23 cellular contexts compared by ENCODE assay signal in the genomic region with DNA sequence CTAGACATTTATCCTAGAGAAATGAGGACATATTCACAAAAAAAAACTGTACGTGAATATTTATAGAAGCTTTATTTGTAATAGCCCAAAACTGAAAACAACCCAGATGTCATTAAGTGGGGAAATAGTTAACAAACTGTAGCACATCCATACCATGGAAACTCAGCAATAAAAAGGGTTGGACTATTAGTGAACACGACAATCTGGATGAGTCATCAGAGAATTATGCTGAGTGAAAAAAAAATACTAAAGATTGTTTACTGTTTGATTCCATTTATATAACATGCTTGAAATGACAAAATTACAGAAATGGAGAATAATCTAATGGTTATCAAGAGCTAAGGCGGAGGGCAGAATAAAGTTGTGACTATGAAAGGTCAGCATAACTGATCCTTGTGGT. TPM values are rescaled to one million over a fixed set of nuclear protein-coding genes. Genes with fewer than 3 reads are reported as not detected.
A peak's percentile ranks its signal among the peaks of the same experiment; 100 is the strongest.
DNase-seq lines count a peak whose midpoint lies in the region; ATAC-seq and TF ChIP-seq lines count a peak whose summit lies in the region.
"Had no signal": no experiment of that assay in that cellular context is flagged by ENCODE, and none has a peak within 500 bp of the region (broad histone marks: within the 10 kb centered on the region; RNA-seq: fewer than 3 reads in every experiment).

No MANE protein-coding gene starts in this region.

- H3K36me3 Mint-ChIP-seq in activated CD8-positive, alpha-beta T cell treated with anti-CD3 and anti-CD28 coated beads, Interleukin-2, amount 10 ng/mL, durations not matched to agents 7 days and 5 days (ENCODE audit: low read depth) = no peaks in the 10 kb centered on the region
- H3K36me3 Mint-ChIP-seq: activated naive CD4-positive, alpha-beta T cell treated with anti-CD3 and anti-CD28 coated beads, Interleukin-2, amount 10 ng/mL, durations not matched to agents 7 days and 5 days; WTC11 had no signal

- H3K27me3 Mint-ChIP-seq in activated CD8-positive, alpha-beta T cell treated with anti-CD3 and anti-CD28 coated beads, Interleukin-2, amount 10 ng/mL, durations not matched to agents 7 days and 5 days (ENCODE audit: low read depth) = peaks cover 6% of the 10 kb centered on the region
- H3K27me3 Mint-ChIP-seq: activated naive CD4-positive, alpha-beta T cell treated with anti-CD3 and anti-CD28 coated beads, Interleukin-2, amount 10 ng/mL, durations not matched to agents 7 days and 5 days had no signal

- no peak overlapping the region for H3K4me2 ChIP-seq in HCT116 (ENCODE audit: low read length)

- H3K4me3 ChIP-seq in HCT116 (replicated peaks in 1 of 2; ENCODE audit: low read depth in 1 of 2, low read length in 2 of 2) (no peak overlapping the region), SJSA1 (no peak overlapping the region), fibroblast of mammary gland (ENCODE audit: control insufficient read depth, low read depth, low read length) (no peak overlapping the region)
- H3K4me3 ChIP-seq: psoas muscle, spleen had no signal

- H3K27ac Mint-ChIP-seq in activated CD8-positive, alpha-beta T cell treated with anti-CD3 and anti-CD28 coated beads, Interleukin-2, amount 10 ng/mL, durations not matched to agents 7 days and 5 days = no peak overlapping the region
- H3K27ac Mint-ChIP-seq: activated naive CD4-positive, alpha-beta T cell treated with anti-CD3 and anti-CD28 coated beads, Interleukin-2, amount 10 ng/mL, durations not matched to agents 7 days and 5 days; endodermal cell; T-helper 2 cell treated with Interferon-gamma antibody and Interleukin-4, amounts not matched to agents 5 μg/mL and 100 μg/mL, for 36 hours; WTC11 had no signal

- no peaks in the 10 kb centered on the region for H3K27me3 ChIP-seq in HCT116 (ENCODE audit: insufficient read depth, low read length)
- no peaks in the 10 kb centered on the region for H3K27me3 ChIP-seq in SJSA1 (replicated peaks)
- H3K27me3 ChIP-seq: spleen had no signal

- TF ChIP-seq RAD21 in HCT116 (IDR thresholded peaks at IDR 0.05; ENCODE audit: low read depth) = no peak

- TF ChIP-seq CTCF in HCT116 (IDR thresholded peaks at IDR 0.05 in 2 of 3, conservative IDR thresholded peaks at IDR 0.05 in 1 of 3; ENCODE audit: borderline replicate concordance in 1 of 3, insufficient read depth in 1 of 3, low read depth in 2 of 3, low read length in 2 of 3) = no peak
- no peak for TF ChIP-seq CTCF in fibroblast of mammary gland (conservative IDR thresholded peaks at IDR 0.05; ENCODE audit: control insufficient read depth, insufficient read depth, low read depth, low read length)

- CTCF ChIA-PET in HCT116 (lab: Charles Lee) = no interaction called here
- CTCF ChIA-PET in activated CD8-positive, alpha-beta T cell treated with anti-CD3 and anti-CD28 coated beads, Interleukin-2, amount 10 ng/mL, durations not matched to agents 7 days and 5 days (lab: Charles Lee) = interaction anchor here (0.6 kb wide), 1 partner anchor 246 kb away, joined by 4 read pairs; no protein-coding TSS in a partner anchor

- no peak for ATAC-seq in HCT116
- ATAC-seq in activated CD8-positive, alpha-beta T cell treated with anti-CD3 and anti-CD28 coated beads, Interleukin-2, amount 10 ng/mL, durations not matched to agents 7 days and 5 days = no peak
- ATAC-seq: left colon, psoas muscle, WTC11 had no signal

- no TSS peak for BruUV-seq in HCT116 (replicated peaks; lab: Mats Ljungman, UMichigan)

- no peaks in the 10 kb centered on the region for H4K20me1 ChIP-seq in HCT116 (ENCODE audit: insufficient read depth)

- no peak overlapping the region for H3K4me3 Mint-ChIP-seq in activated CD8-positive, alpha-beta T cell treated with anti-CD3 and anti-CD28 coated beads, Interleukin-2, amount 10 ng/mL, durations not matched to agents 7 days and 5 days
- H3K4me3 Mint-ChIP-seq: activated naive CD4-positive, alpha-beta T cell treated with anti-CD3 and anti-CD28 coated beads, Interleukin-2, amount 10 ng/mL, durations not matched to agents 7 days and 5 days; endodermal cell; T-helper 2 cell treated with Interferon-gamma antibody and Interleukin-4, amounts not matched to agents 5 μg/mL and 100 μg/mL, for 36 hours; WTC11 had no signal

- TF ChIP-seq POLR2A in HCT116 (IDR thresholded peaks at IDR 0.05; ENCODE audit: borderline replicate concordance, extremely low read depth, insufficient read depth, insufficient read length) = no peak

- H3K27ac ChIP-seq in HCT116 (ENCODE audit: low read depth, low read length) = no peak overlapping the region
- H3K27ac ChIP-seq in SJSA1 = peak overlapping the region; percentile 19; the same call in 1 of the 2 replicates
- H3K27ac ChIP-seq: C4-2B, psoas muscle, spleen had no signal

- no peaks in the 10 kb centered on the region for H3K36me3 ChIP-seq in HCT116 (ENCODE audit: control insufficient read depth in 1 of 2, insufficient read depth in 2 of 2, low read length in 2 of 2)
- no peaks in the 10 kb centered on the region for H3K36me3 ChIP-seq in SJSA1
- H3K36me3 ChIP-seq: spleen had no signal

- H3K79me2 ChIP-seq in HCT116 (ENCODE audit: insufficient read depth, low read length) = no peaks in the 10 kb centered on the region

- DNase-seq in A172 (ENCODE audit: low spot score) (peak; percentile 13), HCT116 (ENCODE audit: low read depth, low spot score) (no peak), SJSA1 (ENCODE audit: low read depth in 1 of 2, low spot score in 2 of 2) (peak in 1 of 2 experiments; percentile 49), fibroblast of mammary gland (ENCODE audit: low read depth) (peak; percentile 43), retina (no peak), NCI-H2227 (lab: John Stamatoyannopoulos, UW; ENCODE audit: unreplicated experiment) (no peak)
- no peak for DNase-seq in activated T-cell treated with anti-CD3 and anti-CD28 coated beads, Interleukin-2, amount 50 U/mL, for 1 hour
- no peak for DNase-seq in activated CD8-positive, alpha-beta T cell treated with anti-CD3 and anti-CD28 coated beads, Interleukin-2, amount 10 ng/mL, durations not matched to agents 7 days and 5 days
- DNase-seq: activated CD4-positive, alpha-beta T cell treated with anti-CD3 and anti-CD28 coated beads, Interleukin-2, amount 50 U/mL, for 48 hours; activated naive CD4-positive, alpha-beta T cell treated with anti-CD3 and anti-CD28 coated beads, Interleukin-2, amount 10 ng/mL, durations not matched to agents 7 days and 5 days; endodermal cell; left colon; midbrain; NCI-H1417; NCI-H69; psoas muscle; spleen; stimulated activated CD4-positive, alpha-beta T cell treated with anti-CD3 and anti-CD28 coated beads, Interleukin-4, amount 100 ng/mL, for 4 hours had no signal

- no peak overlapping the region for H3K9ac ChIP-seq in HCT116 (ENCODE audit: low read length)

- H2AFZ ChIP-seq in HCT116 (ENCODE audit: low read depth, low read length, poor library complexity, severe bottlenecking) = peak overlapping the region; percentile 92

- POLR2A ChIA-PET in HCT116 (lab: Charles Lee) = no interaction called here
- POLR2A ChIA-PET in activated CD8-positive, alpha-beta T cell treated with anti-CD3 and anti-CD28 coated beads, Interleukin-2, amount 10 ng/mL, durations not matched to agents 7 days and 5 days (lab: Charles Lee) = no interaction called here

- no peaks in the 10 kb centered on the region for H3K9me2 ChIP-seq in HCT116 (ENCODE audit: insufficient read depth)

- H3K9me3 ChIP-seq in HCT116 (ENCODE audit: control insufficient read depth in 1 of 2, insufficient read depth in 1 of 2, low read depth in 1 of 2, low read length in 2 of 2) = no peaks in the 10 kb centered on the region
- no peaks in the 10 kb centered on the region for H3K9me3 ChIP-seq in SJSA1 (replicated peaks)

- intact Hi-C loops in HCT116 (cut with micrococcal nuclease) = no loop called here

- RAD21 ChIA-PET in HCT116 (lab: Charles Lee; ENCODE audit: low non-redundant PET in 1 of 2, low total read pairs in 2 of 2, uncharacterized antibody in 2 of 2, unreplicated experiment in 2 of 2) = no interaction called here

- H3K4me1 ChIP-seq in HCT116 (ENCODE audit: control insufficient read depth in 1 of 2, insufficient read depth in 2 of 2, low read length in 2 of 2) (peaks cover 0 to 5% of the 10 kb centered on the region in 2 experiments; a peak in 1 of 4 replicates), SJSA1 (replicated peaks) (peaks cover 13% of the 10 kb centered on the region)
- H3K4me1 ChIP-seq: psoas muscle, spleen had no signal

- no peaks in the 10 kb centered on the region for H3K4me1 Mint-ChIP-seq in activated CD8-positive, alpha-beta T cell treated with anti-CD3 and anti-CD28 coated beads, Interleukin-2, amount 10 ng/mL, durations not matched to agents 7 days and 5 days (ENCODE audit: low read depth)
- H3K4me1 Mint-ChIP-seq: activated naive CD4-positive, alpha-beta T cell treated with anti-CD3 and anti-CD28 coated beads, Interleukin-2, amount 10 ng/mL, durations not matched to agents 7 days and 5 days; endodermal cell; WTC11 had no signal

- H3K9me3 Mint-ChIP-seq in activated CD8-positive, alpha-beta T cell treated with anti-CD3 and anti-CD28 coated beads, Interleukin-2, amount 10 ng/mL, durations not matched to agents 7 days and 5 days (ENCODE audit: insufficient read depth) = no peaks in the 10 kb centered on the region
- H3K9me3 Mint-ChIP-seq: activated naive CD4-positive, alpha-beta T cell treated with anti-CD3 and anti-CD28 coated beads, Interleukin-2, amount 10 ng/mL, durations not matched to agents 7 days and 5 days; T-helper 2 cell treated with Interferon-gamma antibody and Interleukin-4, amounts not matched to agents 5 μg/mL and 100 μg/mL, for 36 hours had no signal

TF ChIP-seq in HCT116, 20 proteins besides CTCF, POLR2A, EP300 and RAD21:
- TF ChIP-seq FOSL1 (IDR thresholded peaks at IDR 0.05; ENCODE audit: low read depth) = 0 out of 2 replicates have a peak, but pooled peaks have one; percentile 19
- TF ChIP-seq ATF3 (IDR thresholded peaks at IDR 0.05) = no peak

RNA-seq across cellular contexts. Expression of gene CPA3, which starts 59.5 kb away (rescaled TPM):
- not detected in 2 replicates for total RNA-seq in A172 (2014; rRNA removed; shearing (Covaris generic))
- total RNA-seq in HCT116 (2021; ENCODE audit: unreplicated experiment) = not detected
- not detected in 2 replicates for polyA plus RNA-seq in HCT116 (2012)
- total RNA-seq in SJSA1 (2014; rRNA removed; shearing (Covaris generic)) = 0.08 TPM in 1 of 2 replicates, not detected in the other
- not detected for total RNA-seq in activated CD8-positive, alpha-beta T cell treated with anti-CD3 and anti-CD28 coated beads, Interleukin-2, amount 10 ng/mL, durations not matched to agents 7 days and 5 days
- total RNA-seq: endodermal cell, OCI-LY7, WTC11 had no signal
- polyA plus RNA-seq: neural cell had no signal

Comparison
In these comparisons a context has a peak if more than half of its experiments do, and no peak if none do; other contexts are left out.
1. DNase-seq: peak in A172 (single experiment) and fibroblast of mammary gland (single experiment); none in HCT116 (single experiment), retina (single experiment), activated T-cell treated with anti-CD3 and anti-CD28 coated beads, Interleukin-2, amount 50 U/mL, for 1 hour (single experiment), activated CD8-positive, alpha-beta T cell treated with anti-CD3 and anti-CD28 coated beads, Interleukin-2, amount 10 ng/mL, durations not matched to agents 7 days and 5 days (single experiment) and NCI-H2227 (single experiment).